1 cellular context compared by ENCODE assay signal in the genomic region with DNA sequence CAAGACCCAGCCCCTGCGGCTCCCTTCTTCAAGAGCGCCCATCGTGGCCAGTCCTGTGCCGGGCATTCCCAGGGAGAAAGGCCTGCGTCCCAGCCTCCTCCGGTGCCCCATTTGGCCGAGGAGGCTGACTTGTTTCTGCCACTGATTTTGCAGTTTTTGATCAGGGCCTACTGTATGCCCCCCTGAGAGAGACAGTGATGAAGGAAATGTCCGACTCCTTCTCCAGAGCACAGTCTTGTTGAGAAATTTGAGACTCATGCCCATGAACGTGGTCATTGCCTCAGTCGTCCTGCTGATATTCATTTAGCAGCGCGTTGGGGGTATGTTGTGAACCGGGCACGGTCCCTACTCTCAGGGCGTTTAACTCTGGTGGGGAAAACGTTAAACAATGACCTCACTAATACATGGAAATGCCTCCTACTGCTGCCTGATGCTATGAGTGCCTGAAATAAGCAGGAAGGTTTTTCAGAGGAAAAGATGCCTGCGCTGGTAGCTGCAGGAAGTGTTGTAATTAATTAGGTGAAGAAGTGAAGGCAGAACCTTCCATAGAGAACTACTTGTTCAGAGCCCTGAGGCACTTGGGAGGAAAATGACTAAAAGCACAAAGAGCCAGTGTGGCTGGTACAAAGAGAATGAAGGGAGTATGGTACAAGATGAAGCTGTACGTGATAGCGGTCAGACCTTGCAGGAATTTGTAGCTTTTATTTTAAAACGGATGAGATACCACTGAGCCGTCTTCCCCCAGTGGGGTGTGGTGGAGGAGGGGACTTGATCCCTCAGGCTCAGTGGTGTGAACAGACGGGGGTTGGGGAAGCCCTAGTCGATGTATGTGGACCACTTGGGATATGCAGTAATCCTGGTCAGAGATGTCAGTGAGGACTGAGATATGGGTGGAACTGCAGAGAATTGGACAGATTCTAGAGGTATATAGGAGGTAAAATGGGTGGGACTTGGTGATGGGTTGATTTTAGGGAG.
TF ChIP-seq lines count a peak whose summit lies in the region.

No MANE protein-coding gene starts in this region.

TF ChIP-seq in HepG2, 621 proteins besides CTCF, POLR2A, EP300 and RAD21 (continued from another document and continues in another):
- TF ChIP-seq, protein P1, sequence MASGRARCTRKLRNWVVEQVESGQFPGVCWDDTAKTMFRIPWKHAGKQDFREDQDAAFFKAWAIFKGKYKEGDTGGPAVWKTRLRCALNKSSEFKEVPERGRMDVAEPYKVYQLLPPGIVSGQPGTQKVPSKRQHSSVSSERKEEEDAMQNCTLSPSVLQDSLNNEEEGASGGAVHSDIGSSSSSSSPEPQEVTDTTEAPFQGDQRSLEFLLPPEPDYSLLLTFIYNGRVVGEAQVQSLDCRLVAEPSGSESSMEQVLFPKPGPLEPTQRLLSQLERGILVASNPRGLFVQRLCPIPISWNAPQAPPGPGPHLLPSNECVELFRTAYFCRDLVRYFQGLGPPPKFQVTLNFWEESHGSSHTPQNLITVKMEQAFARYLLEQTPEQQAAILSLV (CRISPR knock-in tag; IDR thresholded peaks at IDR 0.05; ENCODE audit: borderline replicate concordance), result no peak
- TF ChIP-seq CREBL2 (CRISPR knock-in tag; IDR thresholded peaks at IDR 0.05; ENCODE audit: borderline replicate concordance), result no peak
- no peak for TF ChIP-seq ELK4 (CRISPR knock-in tag; IDR thresholded peaks at IDR 0.05; ENCODE audit: borderline replicate concordance)
- TF ChIP-seq, protein P2, sequence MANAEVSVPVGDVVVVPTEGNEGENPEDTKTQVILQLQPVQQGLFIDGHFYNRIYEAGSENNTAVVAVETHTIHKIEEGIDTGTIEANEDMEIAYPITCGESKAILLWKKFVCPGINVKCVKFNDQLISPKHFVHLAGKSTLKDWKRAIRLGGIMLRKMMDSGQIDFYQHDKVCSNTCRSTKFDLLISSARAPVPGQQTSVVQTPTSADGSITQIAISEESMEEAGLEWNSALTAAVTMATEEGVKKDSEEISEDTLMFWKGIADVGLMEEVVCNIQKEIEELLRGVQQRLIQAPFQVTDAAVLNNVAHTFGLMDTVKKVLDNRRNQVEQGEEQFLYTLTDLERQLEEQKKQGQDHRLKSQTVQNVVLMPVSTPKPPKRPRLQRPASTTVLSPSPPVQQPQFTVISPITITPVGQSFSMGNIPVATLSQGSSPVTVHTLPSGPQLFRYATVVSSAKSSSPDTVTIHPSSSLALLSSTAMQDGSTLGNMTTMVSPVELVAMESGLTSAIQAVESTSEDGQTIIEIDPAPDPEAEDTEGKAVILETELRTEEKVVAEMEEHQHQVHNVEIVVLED (CRISPR knock-in tag; IDR thresholded peaks at IDR 0.05; ENCODE audit: borderline replicate concordance), result no peak
- TF ChIP-seq ZFX (CRISPR knock-in tag; IDR thresholded peaks at IDR 0.05; ENCODE audit: low read depth), result 0 out of 2 replicates have a peak, but pooled peaks have one; percentile 18
- no peak for TF ChIP-seq ZNF572 (CRISPR knock-in tag; IDR thresholded peaks at IDR 0.05)
- no peak for TF ChIP-seq IRX3 (CRISPR knock-in tag; IDR thresholded peaks at IDR 0.05; ENCODE audit: borderline replicate concordance, low read depth)
- TF ChIP-seq ZNF547 (CRISPR knock-in tag; IDR thresholded peaks at IDR 0.05), result no peak; the same call in 1 of the 2 replicates
- TF ChIP-seq RXRB (CRISPR knock-in tag; IDR thresholded peaks at IDR 0.05; ENCODE audit: borderline replicate concordance), result no peak
- no peak for TF ChIP-seq TAF1 (CRISPR knock-in tag; IDR thresholded peaks at IDR 0.05)
- no peak for TF ChIP-seq ZFP37 (CRISPR knock-in tag; IDR thresholded peaks at IDR 0.05; ENCODE audit: borderline replicate concordance)
- no peak for TF ChIP-seq SIX4 (CRISPR knock-in tag; IDR thresholded peaks at IDR 0.05)
- no peak for TF ChIP-seq CEBPG (CRISPR knock-in tag; IDR thresholded peaks at IDR 0.05)
- TF ChIP-seq ZNF512B (CRISPR knock-in tag; IDR thresholded peaks at IDR 0.05; ENCODE audit: borderline replicate concordance), result 0 out of 2 replicates have a peak, but pooled peaks have one; percentile 37
- no peak for TF ChIP-seq SRSF4 (IDR thresholded peaks at IDR 0.05; ENCODE audit: low read depth, low read length, poor library complexity, severe bottlenecking)
- TF ChIP-seq PRDM4 (CRISPR knock-in tag; IDR thresholded peaks at IDR 0.05; ENCODE audit: borderline replicate concordance), result no peak
- TF ChIP-seq ZNF318 (CRISPR knock-in tag; IDR thresholded peaks at IDR 0.05), result 0 out of 2 replicates have a peak, but pooled peaks have one; percentile 75
- TF ChIP-seq BRCA1 (CRISPR knock-in tag; IDR thresholded peaks at IDR 0.05), result no peak
- TF ChIP-seq ATF4 (CRISPR knock-in tag; IDR thresholded peaks at IDR 0.05), result no peak
- no peak for TF ChIP-seq KDM4B (CRISPR knock-in tag; IDR thresholded peaks at IDR 0.05)
- no peak for TF ChIP-seq PAF1 (CRISPR knock-in tag; IDR thresholded peaks at IDR 0.05)
- 0 out of 2 replicates have a peak, but pooled peaks have one; percentile 9 for TF ChIP-seq ZNF121 (CRISPR knock-in tag; IDR thresholded peaks at IDR 0.05)
- no peak for TF ChIP-seq NR1H2 (CRISPR knock-in tag; IDR thresholded peaks at IDR 0.05; ENCODE audit: borderline replicate concordance, low read depth)
- 0 out of 2 replicates have a peak, but pooled peaks have one; percentile 28 for TF ChIP-seq ZNF619 (CRISPR knock-in tag; IDR thresholded peaks at IDR 0.05)
- 0 out of 2 replicates have a peak, but pooled peaks have one; percentile 11 for TF ChIP-seq CHCHD3 (CRISPR knock-in tag; IDR thresholded peaks at IDR 0.05)
- no peak for TF ChIP-seq NFATC3 (CRISPR knock-in tag; IDR thresholded peaks at IDR 0.05)
- no peak for TF ChIP-seq PPARG (CRISPR knock-in tag; conservative IDR thresholded peaks at IDR 0.05)
- no peak for TF ChIP-seq ZNF337 (CRISPR knock-in tag; IDR thresholded peaks at IDR 0.05; ENCODE audit: borderline replicate concordance, low read depth)
- no peak for TF ChIP-seq ZNF704 (CRISPR knock-in tag; IDR thresholded peaks at IDR 0.05; ENCODE audit: borderline replicate concordance)
